Comparison of ENCODE assay signal across 10 cellular contexts in genomic region chr2:110100481-110101279, GRCh38. TPM values are rescaled to one million over a fixed set of nuclear protein-coding genes. Genes with fewer than 3 reads are reported as not detected.
DNase-seq lines count a peak whose midpoint lies in the region; ATAC-seq and TF ChIP-seq lines count a peak whose summit lies in the region.
"Not testable (repeated sequence)": the region's sequence is repeated elsewhere in the genome, so short reads cannot be mapped to it uniquely, and the experiment has no call there.
"Had no signal": no experiment of that assay in that cellular context is flagged by ENCODE, and none has a peak within 500 bp of the region (broad histone marks: within the 10 kb centered on the region; RNA-seq: fewer than 3 reads in every experiment).

No MANE protein-coding gene starts in this region.

- H3K36me3 ChIP-seq in PC-9 (ENCODE audit: low read depth) = peaks cover 11% of the 10 kb centered on the region
- not testable (repeated sequence) for H3K36me3 ChIP-seq in body of pancreas (replicated peaks in 1 of 2; ENCODE audit: insufficient read depth in 1 of 2, low read depth in 2 of 2); esophagus (ENCODE audit: control insufficient read depth in 2 of 2, insufficient read depth in 2 of 2, low read length in 1 of 2); neural progenitor cell; spleen; vagina

- TF ChIP-seq CTCF in PC-9 (conservative IDR thresholded peaks at IDR 0.05); body of pancreas (IDR thresholded peaks at IDR 0.05); neural progenitor cell (IDR thresholded peaks at IDR 0.05); spleen (IDR thresholded peaks at IDR 0.05 in 8 of 11, conservative IDR thresholded peaks at IDR 0.05 in 3 of 11); vagina (IDR thresholded peaks at IDR 0.05): not testable (repeated sequence)

- H3K4me3 ChIP-seq in PC-9; body of pancreas; esophagus (ENCODE audit: low read depth in 1 of 2, low read length in 2 of 2); neural progenitor cell; spleen: not testable (repeated sequence)
- H3K4me3 ChIP-seq in vagina = peak overlapping the region in 1 of 2 donors; percentile 30

- H3K36me3 Mint-ChIP-seq in neural progenitor cell = not testable (repeated sequence)

- not testable (repeated sequence) for H2AFZ ChIP-seq in PC-9; neural progenitor cell (replicated peaks)

- BruUV-seq in PC-9 (replicated peaks; lab: Mats Ljungman, UMichigan) = TSS peak; percentile 17

- not testable (repeated sequence) for H3K4me1 Mint-ChIP-seq in neural progenitor cell

- DNase-seq in PC-9; body of pancreas; left lobe of liver (ENCODE audit: low spot score); neural progenitor cell (ENCODE audit: low spot score); spleen; vagina (ENCODE audit: extremely low spot score in 2 of 2): not testable (repeated sequence)

- H3K27ac ChIP-seq in PC-9 (peak overlapping the region; percentile 100), body of pancreas (peak overlapping the region; percentile 48 to 88 (median 81)), esophagus (ENCODE audit: low read depth in 2 of 2, low read length in 1 of 2) (peak overlapping the region; percentile 97 to 98), spleen (peak overlapping the region; percentile 42 to 89 (median 86)), vagina (peak overlapping the region; percentile 84)
- H3K27ac ChIP-seq in neural progenitor cell = not testable (repeated sequence)

- H3K4me2 ChIP-seq in PC-9 = peak overlapping the region; percentile 75
- not testable (repeated sequence) for H3K4me2 ChIP-seq in neural progenitor cell

- peaks cover 69% of the 10 kb centered on the region for H3F3A ChIP-seq in PC-9 (ENCODE audit: insufficient read depth, low read depth)
- H3F3A ChIP-seq in neural progenitor cell (ENCODE audit: low read depth) = not testable (repeated sequence)

- H3K4me3 Mint-ChIP-seq in neural progenitor cell = not testable (repeated sequence)

- WGBS in body of pancreas, 2 donors = 66 to 75% methylated on average over 7 to 11 of the region's 12 CpGs
- 68 to 69% methylated on average over 10 to 12 of the region's 12 CpGs for WGBS in esophagus, 2 donors
- WGBS in spleen, 5 donors = 36 to 60% (median 57%) methylated on average over 10 to 12 of the region's 12 CpGs

- H4K20me1 ChIP-seq in PC-9 (ENCODE audit: insufficient read depth); neural progenitor cell (ENCODE audit: low read depth): not testable (repeated sequence)

- H3K9me3 ChIP-seq in PC-9 (ENCODE audit: insufficient read depth, low read depth); body of pancreas; esophagus (ENCODE audit: control insufficient read depth in 2 of 2, insufficient read depth in 1 of 2, low read depth in 1 of 2, low read length in 1 of 2); neural progenitor cell (ENCODE audit: low read depth); spleen; vagina: not testable (repeated sequence)

- H3K27me3 ChIP-seq in PC-9 (ENCODE audit: insufficient read depth, low read depth); body of pancreas; esophagus (ENCODE audit: control insufficient read depth in 1 of 2, insufficient read depth in 2 of 2, low read length in 2 of 2); neural progenitor cell; vagina: not testable (repeated sequence)
- peaks cover 0 to 11% (median 0%) of the 10 kb centered on the region in 7 donors for H3K27me3 ChIP-seq in spleen (replicated peaks in 1 of 7)

- CTCF ChIA-PET in PC-9 (lab: Charles Lee) = not testable (repeated sequence)

- H3K9me2 ChIP-seq in PC-9 (ENCODE audit: insufficient read depth) = not testable (repeated sequence)

- peaks cover 68% of the 10 kb centered on the region for H3K79me2 ChIP-seq in PC-9 (ENCODE audit: low read depth)
- H3K79me2 ChIP-seq in neural progenitor cell (ENCODE audit: low read depth) = not testable (repeated sequence)

- H3K27me3 Mint-ChIP-seq in neural progenitor cell (ENCODE audit: insufficient read depth, low read depth) = not testable (repeated sequence)

- H3K4me1 ChIP-seq in PC-9 (replicated peaks; ENCODE audit: insufficient read depth) (peaks cover 88% of the 10 kb centered on the region), body of pancreas (peaks cover 54% of the 10 kb centered on the region), esophagus (ENCODE audit: control insufficient read depth in 2 of 2, insufficient read depth in 2 of 2, low read length in 1 of 2) (peaks cover 8 to 43% of the 10 kb centered on the region in 2 donors), spleen (peaks cover 8 to 45% (median 25%) of the 10 kb centered on the region in 6 donors), vagina (peaks cover 61% of the 10 kb centered on the region)
- H3K4me1 ChIP-seq in neural progenitor cell = not testable (repeated sequence)

- TF ChIP-seq POLR2A in body of pancreas (IDR thresholded peaks at IDR 0.05); spleen (IDR thresholded peaks at IDR 0.05); vagina (IDR thresholded peaks at IDR 0.05): not testable (repeated sequence)

- intact Hi-C loops in PC-9 (cut with micrococcal nuclease; ENCODE audit: unreplicated experiment) = loop anchor here (1.0 kb wide), 1 partner anchor 50 kb away; no protein-coding TSS in a partner anchor
- intact Hi-C loops in body of pancreas (cut with DNase I); spleen (cut with DNase I; ENCODE audit: low total_unique reads); vagina (cut with DNase I): not testable (repeated sequence)

- H3K27ac Mint-ChIP-seq in neural progenitor cell = peak overlapping the region; percentile 86

- peak; percentile 25 for ATAC-seq in GM18909 (IDR thresholded peaks at IDR 0.05; ENCODE audit: poor library complexity, unreplicated experiment)
- not testable (repeated sequence) for ATAC-seq in body of pancreas
- ATAC-seq in left lobe of liver = peak; percentile 6

- POLR2A ChIA-PET in PC-9 (lab: Charles Lee; ENCODE audit: unreplicated experiment) = interaction anchor here (0.7 kb wide), 1 partner anchor 30 kb away, joined by 4 read pairs; no protein-coding TSS in a partner anchor

- not testable (repeated sequence) for H3K9ac ChIP-seq in neural progenitor cell

- not testable (repeated sequence) for H3K9me3 Mint-ChIP-seq in neural progenitor cell

RNA-seq across cellular contexts. Expression of gene MALL, which starts 14.9 kb away (rescaled TPM):
- total RNA-seq in PC-9 (2021) = 28.1 and 32.4 TPM in 2 replicates
- 10 to 100 TPM in 1 of 2 donors, 1 to 10 TPM in 1; 6.6 to 10.4 TPM for total RNA-seq in body of pancreas
- polyA plus RNA-seq in esophagus = 100 to 1,000 TPM; 235 to 264 TPM
- total RNA-seq in left lobe of liver = 1.6 TPM
- total RNA-seq in neural progenitor cell (ENCODE audit: low replicate concordance) = 1.1 and 1.4 TPM in 2 replicates
- 10 to 100 TPM in 2 of 7 donors, 1 to 10 TPM in 5; 6.0 to 14.5 (median 7.2) TPM for total RNA-seq in spleen
- polyA plus RNA-seq in spleen = 1 to 10 TPM; 1.7 to 2.7 (median 2.1) TPM
- total RNA-seq in vagina = 56.7 TPM
- total RNA-seq: activated CD4-positive, alpha-beta memory T cell treated with anti-CD3 and anti-CD28 coated beads, Interleukin-2, amount 10 ng/mL, durations not matched to agents 7 days and 5 days had no signal
- polyA plus RNA-seq: cardiac muscle cell had no signal
